In genomic region chr19:44720396-44720795, GRCh38 we compare ENCODE assay signal across 4 cellular contexts. TPM values are rescaled to one million over a fixed set of nuclear protein-coding genes. Genes with fewer than 3 reads are reported as not detected.
"Had no signal": no experiment of that assay in that cellular context is flagged by ENCODE, and none has a peak within 500 bp of the region (broad histone marks: within the 10 kb centered on the region; RNA-seq: fewer than 3 reads in every experiment).

No MANE protein-coding gene starts in this region.

RNA-seq across cellular contexts. Expression of gene CEACAM16, which starts 21.4 kb away (rescaled TPM):
- total RNA-seq: M059J, SK-MEL-5, T-cell had no signal
- polyA plus RNA-seq: SK-N-SH had no signal

RNA-seq across cellular contexts. Expression of gene CBLC, which starts 57.3 kb away (rescaled TPM):
- total RNA-seq: M059J, SK-MEL-5 had no signal
- polyA plus RNA-seq: SK-N-SH had no signal
